8 cellular contexts compared by ENCODE assay signal in the genomic region with DNA sequence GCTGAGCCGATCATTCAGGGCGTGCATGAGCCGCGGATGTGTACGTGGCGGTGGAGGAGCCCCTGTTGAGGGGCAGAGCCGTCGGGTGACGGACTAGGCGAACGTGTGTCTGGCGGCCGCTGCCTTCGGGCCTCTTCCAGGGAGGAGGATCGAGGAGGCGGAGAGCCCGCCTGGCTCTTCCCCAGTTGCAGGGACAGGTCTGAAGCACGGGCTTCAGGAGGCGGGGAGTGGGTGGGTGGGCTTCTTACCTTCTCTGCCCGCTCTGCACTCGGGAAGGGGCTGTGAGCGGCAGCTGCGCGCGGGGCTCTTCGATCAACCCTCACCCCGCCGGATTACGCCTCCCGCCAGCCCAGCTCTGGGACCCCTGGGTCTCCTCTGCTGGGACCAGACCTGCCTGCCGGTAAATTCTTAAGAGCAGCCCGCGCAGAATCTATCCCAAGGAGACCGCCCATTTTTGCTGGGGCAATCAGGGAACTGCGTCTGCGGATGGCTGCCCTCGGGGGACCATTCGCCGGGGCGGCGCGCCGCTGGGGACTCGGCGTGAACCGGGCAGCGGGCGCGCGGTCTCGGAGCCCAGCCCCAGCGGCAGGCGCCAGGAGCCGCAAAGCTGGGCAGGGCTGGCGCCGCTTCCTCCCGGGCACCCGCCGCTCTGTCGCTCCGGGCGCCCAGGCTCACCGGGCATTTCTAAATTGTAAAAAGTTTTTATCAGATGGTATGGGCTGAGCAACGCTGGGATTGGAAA. TPM values are rescaled to one million over a fixed set of nuclear protein-coding genes. Genes with fewer than 3 reads are reported as not detected.
A peak's percentile ranks its signal among the peaks of the same experiment; 100 is the strongest.
DNase-seq lines count a peak whose midpoint lies in the region; ATAC-seq and TF ChIP-seq lines count a peak whose summit lies in the region.

No MANE protein-coding gene starts in this region.

- no peaks in the 10 kb centered on the region for H3K27me3 ChIP-seq in A673 (replicated peaks; ENCODE audit: insufficient read depth, low read depth, low read length, poor library complexity)
- no peaks in the 10 kb centered on the region for H3K27me3 ChIP-seq in gastroesophageal sphincter
- no peaks in the 10 kb centered on the region for H3K27me3 ChIP-seq in ovary

- H3K27me3 Mint-ChIP-seq in activated T-helper 1 cell treated with anti-CD3 and anti-CD28 coated beads, Interleukin-12 subunit alpha, Interleukin-12 subunit beta, Interleukin-2, Interleukin-4 antibody, amounts not matched to agents 30 ng/mL and 10 ng/mL and 1 ng/mL, durations not matched to agents 14 hours and 24 hours and 36 hours (ENCODE audit: insufficient read depth): no peaks in the 10 kb centered on the region

- TF ChIP-seq POLR2A in gastroesophageal sphincter (IDR thresholded peaks at IDR 0.05) (no peak), ovary (IDR thresholded peaks at IDR 0.05) (no peak)

- H3K27ac Mint-ChIP-seq in activated T-helper 1 cell treated with anti-CD3 and anti-CD28 coated beads, Interleukin-12 subunit alpha, Interleukin-12 subunit beta, Interleukin-2, Interleukin-4 antibody, amounts not matched to agents 30 ng/mL and 10 ng/mL and 1 ng/mL, durations not matched to agents 14 hours and 24 hours and 36 hours: peak overlapping the region; percentile 93

- no peak for TF ChIP-seq EP300 in gastroesophageal sphincter (IDR thresholded peaks at IDR 0.05)
- no peak for TF ChIP-seq EP300 in ovary (IDR thresholded peaks at IDR 0.05)

- peaks cover 19% of the 10 kb centered on the region for H3K36me3 Mint-ChIP-seq in activated T-helper 1 cell treated with anti-CD3 and anti-CD28 coated beads, Interleukin-12 subunit alpha, Interleukin-12 subunit beta, Interleukin-2, Interleukin-4 antibody, amounts not matched to agents 30 ng/mL and 10 ng/mL and 1 ng/mL, durations not matched to agents 14 hours and 24 hours and 36 hours (ENCODE audit: low read depth)

- peak; percentile 46 for DNase-seq in A673 (ENCODE audit: low spot score)
- DNase-seq in NCI-H510A treated with DMSO at 0.1 percent for 48 hours (lab: John Stamatoyannopoulos, UW): peak; percentile 70
- DNase-seq in activated T-helper 1 cell treated with anti-CD3 and anti-CD28 coated beads, Interleukin-12 subunit alpha, Interleukin-12 subunit beta, Interleukin-2, Interleukin-4 antibody, amounts not matched to agents 30 ng/mL and 10 ng/mL and 1 ng/mL, durations not matched to agents 14 hours and 24 hours and 36 hours (ENCODE audit: low spot score): peak; percentile 24
- peak in 4 of 5 donors; percentile 18 to 46 (median 26) for DNase-seq in ovary
- no peak for DNase-seq in mesenteric fat pad (ENCODE audit: low spot score)

- no peak for TF ChIP-seq CTCF in A673 (conservative IDR thresholded peaks at IDR 0.05; ENCODE audit: low read depth, low read length)
- TF ChIP-seq CTCF in gastroesophageal sphincter (IDR thresholded peaks at IDR 0.05): no peak
- TF ChIP-seq CTCF in ovary (IDR thresholded peaks at IDR 0.05): no peak

- peaks cover 58% of the 10 kb centered on the region for H3K4me1 Mint-ChIP-seq in activated T-helper 1 cell treated with anti-CD3 and anti-CD28 coated beads, Interleukin-12 subunit alpha, Interleukin-12 subunit beta, Interleukin-2, Interleukin-4 antibody, amounts not matched to agents 30 ng/mL and 10 ng/mL and 1 ng/mL, durations not matched to agents 14 hours and 24 hours and 36 hours (ENCODE audit: low read depth)

- CTCF ChIA-PET in A673 (lab: Charles Lee): interaction anchor here (0.8 kb wide), 1 partner anchor 143 kb away, joined by 4 read pairs; no protein-coding TSS in a partner anchor

- ATAC-seq in GM18511 (IDR thresholded peaks at IDR 0.05; ENCODE audit: unreplicated experiment): peak; percentile 28
- ATAC-seq in HG03045 (IDR thresholded peaks at IDR 0.05; ENCODE audit: unreplicated experiment): peak; percentile 32
- ATAC-seq in gastroesophageal sphincter: peak; percentile 74

- WGBS in gastroesophageal sphincter (ENCODE audit: low coverage in 1 of 2), 2 donors: 0 to 5% methylated on average over 1 to 4 of the region's 64 CpGs
- WGBS in ovary, 3 donors: 1 to 2% (median 1%) methylated on average over 36 to 64 of the region's 64 CpGs

- H3K9me3 ChIP-seq in A673 (ENCODE audit: low read depth, low read length, poor library complexity, severe bottlenecking) (no peaks in the 10 kb centered on the region), gastroesophageal sphincter (no peaks in the 10 kb centered on the region), ovary (no peaks in the 10 kb centered on the region)

- H3K4me3 ChIP-seq in A673 (ENCODE audit: low read depth, low read length, poor library complexity, severe bottlenecking): peak overlapping the region; percentile 53
- H3K4me3 ChIP-seq in gastroesophageal sphincter: peak overlapping the region; percentile 41 to 59
- H3K4me3 ChIP-seq in ovary: peak overlapping the region; percentile 35

- intact Hi-C loops in A673 (cut with micrococcal nuclease; ENCODE audit: unreplicated experiment): no loop called here
- intact Hi-C loops in activated T-helper 1 cell treated with anti-CD3 and anti-CD28 coated beads, Interleukin-12 subunit alpha, Interleukin-12 subunit beta, Interleukin-2, Interleukin-4 antibody, amounts not matched to agents 30 ng/mL and 10 ng/mL and 1 ng/mL, durations not matched to agents 14 hours and 24 hours and 36 hours (cut with micrococcal nuclease): loop anchor here (1.0 to 5.0 kb wide), 16 partner anchors 35 to 737 kb away; a partner anchor contains a TSS
- intact Hi-C loops in ovary (cut with DNase I): loop anchor here in 1 of 4 donors (5.0 kb wide), 1 partner anchor 1388 kb away; a partner anchor contains a TSS

- peak overlapping the region; percentile 89 for H3K4me3 Mint-ChIP-seq in activated T-helper 1 cell treated with anti-CD3 and anti-CD28 coated beads, Interleukin-12 subunit alpha, Interleukin-12 subunit beta, Interleukin-2, Interleukin-4 antibody, amounts not matched to agents 30 ng/mL and 10 ng/mL and 1 ng/mL, durations not matched to agents 14 hours and 24 hours and 36 hours

- POLR2A ChIA-PET in A673 (lab: Charles Lee; ENCODE audit: low non-redundant PET): interaction anchor here (0.6 kb wide), 1 partner anchor 99 kb away, joined by 6 read pairs; a partner anchor contains a TSS

- BruUV-seq in A673 (replicated peaks; lab: Mats Ljungman, UMichigan): no TSS peak

- H3K9me3 Mint-ChIP-seq in activated T-helper 1 cell treated with anti-CD3 and anti-CD28 coated beads, Interleukin-12 subunit alpha, Interleukin-12 subunit beta, Interleukin-2, Interleukin-4 antibody, amounts not matched to agents 30 ng/mL and 10 ng/mL and 1 ng/mL, durations not matched to agents 14 hours and 24 hours and 36 hours: no peaks in the 10 kb centered on the region

- H3K36me3 ChIP-seq in A673 (ENCODE audit: insufficient read depth, low read length, poor library complexity, severe bottlenecking): no peaks in the 10 kb centered on the region
- H3K36me3 ChIP-seq in gastroesophageal sphincter: no peaks in the 10 kb centered on the region
- no peaks in the 10 kb centered on the region for H3K36me3 ChIP-seq in ovary

- no peaks in the 10 kb centered on the region for H3K4me1 ChIP-seq in A673 (ENCODE audit: insufficient read depth, low read length, poor library complexity, severe bottlenecking)
- H3K4me1 ChIP-seq in gastroesophageal sphincter: peaks cover 0 to 18% (median 0%) of the 10 kb centered on the region in 3 donors
- no peaks in the 10 kb centered on the region for H3K4me1 ChIP-seq in ovary (ENCODE audit: insufficient read depth)

- H3K27ac ChIP-seq in A673 (ENCODE audit: low read depth, low read length, poor library complexity, severe bottlenecking) (no peak overlapping the region), gastroesophageal sphincter (peak overlapping the region in 2 of 4 donors; percentile 46 to 73), ovary (no peak overlapping the region)

RNA-seq across cellular contexts. Expression of a gene that starts 4.9 kb away (rescaled TPM):
- total RNA-seq in A673 (2021) (0.41 TPM in 1 of 2 replicates, not detected in the other), gastroesophageal sphincter (10 to 100 TPM in 1 of 4 donors, 1 to 10 TPM in 2, not detected in 1; 2.0 to 32.0 (median 2.6) TPM), ovary (10 to 100 TPM in 1 of 7 donors, 1 to 10 TPM in 4, under 1 TPM in 2; 0.40 to 15.4 (median 1.9) TPM), mesenteric fat pad (9.5 TPM)
- 35.5 and 41.9 TPM in 2 replicates for total RNA-seq in activated T-helper 1 cell treated with anti-CD3 and anti-CD28 coated beads, Interleukin-12 subunit alpha, Interleukin-12 subunit beta, Interleukin-2, Interleukin-4 antibody, amounts not matched to agents 30 ng/mL and 10 ng/mL and 1 ng/mL, durations not matched to agents 14 hours and 24 hours and 36 hours
- 1 to 10 TPM in 1 of 2 donors, under 1 TPM in 1; 0.67 to 3.5 TPM for polyA plus RNA-seq in ovary
